Comparison of ENCODE assay signal across 4 cellular contexts in the genomic region with DNA sequence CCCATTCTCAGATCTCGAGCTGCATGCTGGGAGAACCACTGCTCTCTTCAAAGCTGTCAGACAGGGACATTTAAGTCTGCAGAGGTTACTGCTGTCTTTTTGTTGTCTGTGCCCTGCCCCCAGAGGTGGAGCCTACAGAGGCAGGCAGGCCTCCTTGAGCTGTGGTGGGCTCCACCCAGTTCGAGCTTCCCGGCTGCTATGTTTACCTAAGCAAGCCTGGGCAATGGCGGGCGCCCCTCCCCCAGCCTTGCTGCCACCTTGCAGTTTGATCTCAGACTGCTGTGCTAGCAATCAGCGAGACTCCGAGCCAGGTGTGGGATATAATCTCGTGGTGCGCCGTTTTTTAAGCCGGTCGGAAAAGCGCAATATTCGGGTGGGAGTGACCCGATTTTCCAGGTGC. TPM values are rescaled to one million over a fixed set of nuclear protein-coding genes. Genes with fewer than 3 reads are reported as not detected.
"Had no signal": no experiment of that assay in that cellular context is flagged by ENCODE, and none has a peak within 500 bp of the region (broad histone marks: within the 10 kb centered on the region; RNA-seq: fewer than 3 reads in every experiment).

No MANE protein-coding gene starts in this region.

RNA-seq across cellular contexts. Expression of gene TPBG, which starts 31.2 kb away (rescaled TPM):
- total RNA-seq: activated CD8-positive, alpha-beta memory T cell treated with anti-CD3 and anti-CD28 coated beads, Interleukin-2, amount 10 ng/mL, durations not matched to agents 7 days and 5 days; activated CD8-positive, alpha-beta T cell treated with anti-CD3 and anti-CD28 coated beads, Interleukin-2, amount 10 ng/mL, durations not matched to agents 7 days and 5 days; activated T-helper 2 cell treated with anti-CD3 and anti-CD28 coated beads, Interferon-gamma antibody, Interleukin-2, Interleukin-4, amounts not matched to agents 10 μg/mL and 5 μg/mL and 100 μg/mL, durations not matched to agents 14 hours and 24 hours and 36 hours; T-helper 2 cell treated with Interferon-gamma antibody and Interleukin-4, amounts not matched to agents 100 ng/mL and 5 ng/mL, for 36 hours had no signal
